In genomic region chr5:133025804-133026663, GRCh38 we compare ENCODE assay signal across 8 cellular contexts. TPM values are rescaled to one million over a fixed set of nuclear protein-coding genes. Genes with fewer than 3 reads are reported as not detected.
DNase-seq lines count a peak whose midpoint lies in the region; FAIRE-seq and TF ChIP-seq lines count a peak whose summit lies in the region.

TSS of gene ZCCHC10 (minus strand) at chr5:133026549. CDS start at chr5:133026537, 12 bp downstream.

- H3K14ac ChIP-seq in neuronal stem cell (ENCODE audit: low read length), result peak within 1 kb of the TSS; percentile 89

- DNase-seq in GM03348 (ENCODE audit: low spot score) (peak; percentile 97), HFF-Myc (ENCODE audit: extremely low read depth, low read depth) (peak; percentile 79), NAMALWA (ENCODE audit: low spot score) (peak; percentile 97), SK-MEL-5 (ENCODE audit: low read depth, low spot score) (peak; percentile 96), frontal cortex (ENCODE audit: low spot score in 2 of 2) (peak; percentile 69 to 89), neuronal stem cell (ENCODE audit: low spot score) (peak; percentile 93)
- peak; percentile 93 for DNase-seq in activated naive CD4-positive, alpha-beta T cell treated with Interleukin-2 at 50 U/mL for 16 hours

- no peak within 1 kb of the TSS for H2BK120ac ChIP-seq in neuronal stem cell (ENCODE audit: low read depth, low read length)

- no CpG with 5 or more reads among the region's 53 CpGs for WGBS in neuronal stem cell (ENCODE audit: extremely low coverage in 2 of 2, insufficient read length in 2 of 2, insufficient replicate concordance in 1 of 2), 2 donors

- no peak for TF ChIP-seq CTCF in HFF-Myc (IDR thresholded peaks at IDR 0.05; ENCODE audit: low read depth, low read length, missing control alignments)

- peaks cover 4% of the 10 kb centered on the region for H3K79me1 ChIP-seq in neuronal stem cell (ENCODE audit: low read depth, low read length)

- no peak within 1 kb of the TSS for H2BK12ac ChIP-seq in neuronal stem cell (ENCODE audit: low read length)

- H2AK5ac ChIP-seq in neuronal stem cell (ENCODE audit: low read depth, low read length), result no peak within 1 kb of the TSS

- peaks cover 0 to 2% of the 10 kb centered on the region in 2 donors for H3K9me3 ChIP-seq in neuronal stem cell (replicated peaks in 1 of 2; ENCODE audit: control insufficient read depth in 2 of 2, insufficient read depth in 1 of 2, low read depth in 1 of 2, low read length in 2 of 2)
- no peaks in the 10 kb centered on the region for H3K9me3 ChIP-seq in subcutaneous abdominal adipose tissue (ENCODE audit: control insufficient read depth in 5 of 5, low read length in 5 of 5)

- H3K9ac ChIP-seq in neuronal stem cell (ENCODE audit: low read depth, low read length, poor library complexity) (peak within 1 kb of the TSS; percentile 84), subcutaneous abdominal adipose tissue (ENCODE audit: low read length in 5 of 5) (peak within 1 kb of the TSS; percentile 39 to 95 (median 90))

- H3K36me3 ChIP-seq in neuronal stem cell (replicated peaks in 1 of 2; ENCODE audit: control insufficient read depth in 2 of 2, insufficient read depth in 2 of 2, low read length in 2 of 2) (peaks cover 0 to 31% of the 10 kb centered on the region in 2 donors), subcutaneous abdominal adipose tissue (ENCODE audit: control insufficient read depth in 5 of 5, insufficient read depth in 5 of 5, low read length in 5 of 5) (no peaks in the 10 kb centered on the region)

- peak within 1 kb of the TSS; percentile 92 for H2BK15ac ChIP-seq in neuronal stem cell (ENCODE audit: low read length)

- in situ Hi-C loops in SK-MEL-5 (cut with HindIII; ENCODE audit: low pct_unique_long_range_greater_than_20kb, low sequenced_read_pairs), result no loop called here

- H3K4ac ChIP-seq in neuronal stem cell (ENCODE audit: low read length), result peak within 1 kb of the TSS; percentile 89

- H4K8ac ChIP-seq in neuronal stem cell (ENCODE audit: low read depth, low read length), result peak within 1 kb of the TSS; percentile 43

- H3K4me3 ChIP-seq in HFF-Myc (replicated peaks; ENCODE audit: low read depth, low read length), result peak within 1 kb of the TSS; percentile 93
- H3K4me3 ChIP-seq in neuronal stem cell (ENCODE audit: low read length in 2 of 2), result peak within 1 kb of the TSS; percentile 88 to 97
- H3K4me3 ChIP-seq in subcutaneous abdominal adipose tissue (ENCODE audit: low read depth in 1 of 5, low read length in 5 of 5), result peak within 1 kb of the TSS; percentile 81 to 91 (median 84)

- peak within 1 kb of the TSS; percentile 72 for H4K91ac ChIP-seq in neuronal stem cell (ENCODE audit: low read depth, low read length, poor library complexity)

- no peak for FAIRE-seq in frontal cortex (lab: Jason Lieb, UNC)

- H2AFZ ChIP-seq in neuronal stem cell (ENCODE audit: low read length), result peak within 1 kb of the TSS; percentile 97

- H3K4me1 ChIP-seq in neuronal stem cell (ENCODE audit: control insufficient read depth in 2 of 2, insufficient read depth in 1 of 2, low read depth in 1 of 2, low read length in 2 of 2), result no peaks in the 10 kb centered on the region
- peaks cover 0 to 14% (median 8%) of the 10 kb centered on the region in 5 donors for H3K4me1 ChIP-seq in subcutaneous abdominal adipose tissue (ENCODE audit: control insufficient read depth in 5 of 5, insufficient read depth in 5 of 5, low read length in 5 of 5)

- peak within 1 kb of the TSS; percentile 57 for H3K23ac ChIP-seq in neuronal stem cell (ENCODE audit: low read depth, low read length, poor library complexity)

- H2BK5ac ChIP-seq in neuronal stem cell (ENCODE audit: low read length), result peak within 1 kb of the TSS; percentile 66

- H3K27ac ChIP-seq in neuronal stem cell (replicated peaks; ENCODE audit: low read length), result peak within 1 kb of the TSS; percentile 56
- H3K27ac ChIP-seq in subcutaneous abdominal adipose tissue (ENCODE audit: low read depth, low read length), result peak within 1 kb of the TSS; percentile 99

- H3K4me2 ChIP-seq in neuronal stem cell (ENCODE audit: insufficient read depth, low read length, poor library complexity, severe bottlenecking), result peak within 1 kb of the TSS; percentile 57

- H3K27me3 ChIP-seq in neuronal stem cell (ENCODE audit: control insufficient read depth in 3 of 3, insufficient read depth in 3 of 3, low read depth in 1 of 3, low read length in 3 of 3), result no peaks in the 10 kb centered on the region
- H3K27me3 ChIP-seq in subcutaneous abdominal adipose tissue (ENCODE audit: control insufficient read depth in 5 of 5, insufficient read depth in 4 of 5, low read length in 5 of 5), result no peaks in the 10 kb centered on the region

- H3K18ac ChIP-seq in neuronal stem cell (ENCODE audit: low read length), result peak within 1 kb of the TSS; percentile 94

RNA-seq across cellular contexts. Expression of gene ZCCHC10, which starts in this region (rescaled TPM):
- total RNA-seq in SK-MEL-5 (2014; rRNA removed; shearing (Covaris generic)), result 18.5 and 20.1 TPM in 2 replicates
- 10.2 and 13.1 TPM in 2 replicates for polyA plus RNA-seq in SK-MEL-5 (2015; cell fraction: cytosol; rRNA removed)
- 8.0 and 10.3 TPM in 2 replicates for polyA plus RNA-seq in SK-MEL-5 (2015; cell fraction: nucleus; rRNA removed)
- total RNA-seq in frontal cortex, result 27.3 TPM
- polyA plus RNA-seq in neuronal stem cell (2013, experiment 1 of 2), result 47.8 TPM
- 50.9 TPM for polyA plus RNA-seq in neuronal stem cell (2013, experiment 2 of 2)

Comparison
In these comparisons a context has a peak if more than half of its experiments do, and no peak if none do; other contexts are left out.
1. Peak in every context shown above with its lines: DNase-seq, H3K4me3 ChIP-seq and H3K27ac ChIP-seq.